In the genomic region with DNA sequence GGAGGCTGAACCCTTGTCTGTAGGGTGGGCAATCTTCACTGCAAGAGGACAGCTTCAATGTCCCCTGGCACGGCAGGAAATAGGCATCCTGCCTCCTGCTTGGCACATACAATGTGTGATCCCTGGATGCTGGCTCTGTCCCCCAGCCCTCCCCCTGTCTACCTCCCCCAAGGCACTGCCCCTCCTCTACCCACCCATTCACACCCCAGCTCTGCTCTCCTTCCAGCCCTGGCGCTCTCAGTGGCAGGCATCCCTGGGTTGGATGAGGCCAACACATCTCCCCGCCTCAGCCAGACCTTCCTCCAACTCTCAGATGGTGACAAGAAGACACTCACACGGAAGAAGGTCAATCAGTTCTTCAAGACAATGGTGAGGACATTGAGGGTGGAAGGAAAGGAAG, we compare ENCODE assay signal across 21 cellular contexts. TPM values are rescaled to one million over a fixed set of nuclear protein-coding genes. Genes with fewer than 3 reads are reported as not detected.
DNase-seq lines count a peak whose midpoint lies in the region; ATAC-seq and TF ChIP-seq lines count a peak whose summit lies in the region.
"Had no signal": no experiment of that assay in that cellular context is flagged by ENCODE, and none has a peak within 500 bp of the region (broad histone marks: within the 10 kb centered on the region; RNA-seq: fewer than 3 reads in every experiment).

No MANE protein-coding gene starts in this region.

- H3K4me3 ChIP-seq in coronary artery = no peak overlapping the region
- H3K4me3 ChIP-seq: GM23338 had no signal

- no peak for TF ChIP-seq CTCF in coronary artery (IDR thresholded peaks at IDR 0.05)

- H3K27ac ChIP-seq in coronary artery = no peak overlapping the region

- H3K27ac Mint-ChIP-seq in activated T-helper 1 cell treated with anti-CD3 and anti-CD28 coated beads, Interleukin-12 subunit alpha, Interleukin-12 subunit beta, Interleukin-2, Interleukin-4 antibody, amounts not matched to agents 30 ng/mL and 10 ng/mL and 1 ng/mL, durations not matched to agents 14 hours and 24 hours and 36 hours = no peak overlapping the region
- H3K27ac Mint-ChIP-seq: GM23338, H9 had no signal

- no peak overlapping the region for H3K4me3 Mint-ChIP-seq in activated T-helper 1 cell treated with anti-CD3 and anti-CD28 coated beads, Interleukin-12 subunit alpha, Interleukin-12 subunit beta, Interleukin-2, Interleukin-4 antibody, amounts not matched to agents 30 ng/mL and 10 ng/mL and 1 ng/mL, durations not matched to agents 14 hours and 24 hours and 36 hours
- H3K4me3 Mint-ChIP-seq: GM23338, H9 had no signal

- peaks cover 5% of the 10 kb centered on the region for H3K4me1 Mint-ChIP-seq in activated T-helper 1 cell treated with anti-CD3 and anti-CD28 coated beads, Interleukin-12 subunit alpha, Interleukin-12 subunit beta, Interleukin-2, Interleukin-4 antibody, amounts not matched to agents 30 ng/mL and 10 ng/mL and 1 ng/mL, durations not matched to agents 14 hours and 24 hours and 36 hours (ENCODE audit: low read depth)
- H3K4me1 Mint-ChIP-seq: GM23338, H9 had no signal

- intact Hi-C loops in activated T-helper 1 cell treated with anti-CD3 and anti-CD28 coated beads, Interleukin-12 subunit alpha, Interleukin-12 subunit beta, Interleukin-2, Interleukin-4 antibody, amounts not matched to agents 30 ng/mL and 10 ng/mL and 1 ng/mL, durations not matched to agents 14 hours and 24 hours and 36 hours (cut with micrococcal nuclease) = no loop called here

- no peak for ATAC-seq in HG03439 (IDR thresholded peaks at IDR 0.05; ENCODE audit: unreplicated experiment)
- ATAC-seq: GM23338, HCT116 had no signal

- DNase-seq in activated CD8-positive, alpha-beta memory T cell treated with anti-CD3 and anti-CD28 coated beads, Interleukin-2, amount 50 U/mL, for 48 hours = peak; percentile 23
- no peak for DNase-seq in activated CD8-positive, alpha-beta memory T cell treated with anti-CD3 and anti-CD28 coated beads for 24 hours
- DNase-seq in coronary artery (ENCODE audit: low spot score) = peak; percentile 52
- DNase-seq in islet precursor cell = peak; percentile 24
- DNase-seq in activated T-helper 1 cell treated with anti-CD3 and anti-CD28 coated beads, Interleukin-12 subunit alpha, Interleukin-12 subunit beta, Interleukin-2, Interleukin-4 antibody, amounts not matched to agents 30 ng/mL and 10 ng/mL and 1 ng/mL, durations not matched to agents 14 hours and 24 hours and 36 hours (ENCODE audit: low spot score) = no peak
- DNase-seq: C1 segment of cervical spinal cord; Calu3; CD4-positive, alpha-beta memory T cell; COR-L47; DMS53; DMS79 treated with DMSO at 0.1 percent for 48 hours; GF-D8; H9 had no signal

- H3K9me3 Mint-ChIP-seq in activated T-helper 1 cell treated with anti-CD3 and anti-CD28 coated beads, Interleukin-12 subunit alpha, Interleukin-12 subunit beta, Interleukin-2, Interleukin-4 antibody, amounts not matched to agents 30 ng/mL and 10 ng/mL and 1 ng/mL, durations not matched to agents 14 hours and 24 hours and 36 hours = no peaks in the 10 kb centered on the region
- H3K9me3 Mint-ChIP-seq: CD4-positive, alpha-beta memory T cell; GM23338; H9 had no signal

- no peaks in the 10 kb centered on the region for H3K27me3 Mint-ChIP-seq in activated T-helper 1 cell treated with anti-CD3 and anti-CD28 coated beads, Interleukin-12 subunit alpha, Interleukin-12 subunit beta, Interleukin-2, Interleukin-4 antibody, amounts not matched to agents 30 ng/mL and 10 ng/mL and 1 ng/mL, durations not matched to agents 14 hours and 24 hours and 36 hours (ENCODE audit: insufficient read depth)
- H3K27me3 Mint-ChIP-seq: CD4-positive, alpha-beta memory T cell had no signal

- H3K36me3 Mint-ChIP-seq in activated T-helper 1 cell treated with anti-CD3 and anti-CD28 coated beads, Interleukin-12 subunit alpha, Interleukin-12 subunit beta, Interleukin-2, Interleukin-4 antibody, amounts not matched to agents 30 ng/mL and 10 ng/mL and 1 ng/mL, durations not matched to agents 14 hours and 24 hours and 36 hours (ENCODE audit: low read depth) = peaks cover 56% of the 10 kb centered on the region

RNA-seq across cellular contexts. Expression of a gene that starts 24.1 kb away (rescaled TPM):
- total RNA-seq in activated T-helper 1 cell treated with anti-CD3 and anti-CD28 coated beads, Interleukin-12 subunit alpha, Interleukin-12 subunit beta, Interleukin-2, Interleukin-4 antibody, amounts not matched to agents 30 ng/mL and 10 ng/mL and 1 ng/mL, durations not matched to agents 14 hours and 24 hours and 36 hours = not detected in 2 replicates
- total RNA-seq: A172; A673; Calu3; CD4-positive, alpha-beta memory T cell; Daoy; G401; GM23338; H4; H9 had no signal

Comparison
In these comparisons a context has a peak if more than half of its experiments do, and no peak if none do; other contexts are left out.
1. DNase-seq: peak in activated CD8-positive, alpha-beta memory T cell treated with anti-CD3 and anti-CD28 coated beads, Interleukin-2, amount 50 U/mL, for 48 hours (single experiment), coronary artery (single experiment) and islet precursor cell (single experiment); none in activated CD8-positive, alpha-beta memory T cell treated with anti-CD3 and anti-CD28 coated beads for 24 hours (single experiment) and activated T-helper 1 cell treated with anti-CD3 and anti-CD28 coated beads, Interleukin-12 subunit alpha, Interleukin-12 subunit beta, Interleukin-2, Interleukin-4 antibody, amounts not matched to agents 30 ng/mL and 10 ng/mL and 1 ng/mL, durations not matched to agents 14 hours and 24 hours and 36 hours (single experiment).